Comparison of ENCODE assay signal across 8 cellular contexts in the genomic region with DNA sequence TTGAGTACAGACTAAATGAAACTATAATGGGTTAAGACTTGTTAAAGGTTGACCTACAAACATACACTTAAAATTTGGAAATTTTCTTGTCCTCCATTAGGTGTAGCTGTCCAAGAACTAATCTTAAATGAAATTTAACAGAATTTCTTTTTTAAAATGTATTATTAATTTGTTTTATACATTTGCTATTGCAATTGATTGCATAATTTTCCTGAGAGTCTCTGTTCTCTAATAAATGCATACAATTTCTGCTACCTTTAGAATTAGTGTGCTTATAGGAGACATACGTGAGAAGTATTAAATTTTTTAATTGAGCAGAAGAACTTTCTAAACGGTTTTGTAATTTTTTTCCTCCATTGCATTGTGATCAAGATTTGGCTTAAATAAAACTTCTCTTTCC. TPM values are rescaled to one million over a fixed set of nuclear protein-coding genes. Genes with fewer than 3 reads are reported as not detected.
DNase-seq lines count a peak whose midpoint lies in the region; ATAC-seq and TF ChIP-seq lines count a peak whose summit lies in the region.

No MANE protein-coding gene starts in this region.

- H3K27me3 Mint-ChIP-seq in activated CD8-positive, alpha-beta memory T cell treated with anti-CD3 and anti-CD28 coated beads, Interleukin-2, amount 10 ng/mL, durations not matched to agents 7 days and 5 days = peaks cover 3% of the 10 kb centered on the region
- no peaks in the 10 kb centered on the region for H3K27me3 Mint-ChIP-seq in WTC11 (ENCODE audit: low read depth)
- no peaks in the 10 kb centered on the region for H3K27me3 Mint-ChIP-seq in stimulated activated memory B cell treated with anti-CD40 and anti-IgM and Interleukin-4, amounts not matched to agents 10 μg/mL and 1 μg/mL and 100 μg/mL, for 72 hours

- no peak overlapping the region for H2AFZ ChIP-seq in hepatocyte

- no peak for DNase-seq in activated CD8-positive, alpha-beta memory T cell treated with anti-CD3 and anti-CD28 coated beads, Interleukin-2, amount 10 ng/mL, durations not matched to agents 7 days and 5 days
- DNase-seq in activated CD8-positive, alpha-beta memory T cell treated with anti-CD3 and anti-CD28 coated beads, Interleukin-2, amount 50 U/mL, for 48 hours = no peak
- DNase-seq in WTC11 (ENCODE audit: low spot score) (no peak), hepatocyte (ENCODE audit: low spot score) (no peak), NCI-H526 (lab: John Stamatoyannopoulos, UW) (no peak)
- no peak for DNase-seq in activated CD4-positive, alpha-beta T cell treated with anti-CD3 and anti-CD28 coated beads for 48 hours

- TF ChIP-seq CTCF in WTC11 (IDR thresholded peaks at IDR 0.05) = no peak
- TF ChIP-seq CTCF in hepatocyte (IDR thresholded peaks at IDR 0.05; ENCODE audit: poor library complexity) = no peak

- H3K4me3 ChIP-seq in hepatocyte = peak overlapping the region; percentile 87

- 70% methylated on average over 2 of the region's 2 CpGs for WGBS in hepatocyte (ENCODE audit: low lambda C conversion rate, missing lambda C conversion rate)

- no peaks in the 10 kb centered on the region for H3K27me3 ChIP-seq in hepatocyte

- no peaks in the 10 kb centered on the region for H3K9me3 Mint-ChIP-seq in activated CD8-positive, alpha-beta memory T cell treated with anti-CD3 and anti-CD28 coated beads, Interleukin-2, amount 10 ng/mL, durations not matched to agents 7 days and 5 days (ENCODE audit: low read depth)
- no peaks in the 10 kb centered on the region for H3K9me3 Mint-ChIP-seq in WTC11
- H3K9me3 Mint-ChIP-seq in stimulated activated memory B cell treated with anti-CD40 and anti-IgM and Interleukin-4, amounts not matched to agents 10 μg/mL and 1 μg/mL and 100 μg/mL, for 72 hours = no peaks in the 10 kb centered on the region

- peak overlapping the region; percentile 84 for H3K4me3 Mint-ChIP-seq in activated CD8-positive, alpha-beta memory T cell treated with anti-CD3 and anti-CD28 coated beads, Interleukin-2, amount 10 ng/mL, durations not matched to agents 7 days and 5 days
- H3K4me3 Mint-ChIP-seq in WTC11 = peak overlapping the region; percentile 99
- peak overlapping the region; percentile 86 for H3K4me3 Mint-ChIP-seq in stimulated activated memory B cell treated with anti-CD40 and anti-IgM and Interleukin-4, amounts not matched to agents 10 μg/mL and 1 μg/mL and 100 μg/mL, for 72 hours

- H3K4me1 ChIP-seq in hepatocyte (ENCODE audit: insufficient read depth) = peaks cover 5% of the 10 kb centered on the region

- no peaks in the 10 kb centered on the region for H3K9me2 ChIP-seq in hepatocyte (replicated peaks; ENCODE audit: insufficient read depth)

- ATAC-seq in activated CD8-positive, alpha-beta memory T cell treated with anti-CD3 and anti-CD28 coated beads, Interleukin-2, amount 10 ng/mL, durations not matched to agents 7 days and 5 days = no peak
- ATAC-seq in WTC11 (no peak), HG03565 (IDR thresholded peaks at IDR 0.05; ENCODE audit: unreplicated experiment) (no peak)
- ATAC-seq in stimulated activated memory B cell treated with anti-CD40 and anti-IgM and Interleukin-4, amounts not matched to agents 10 μg/mL and 1 μg/mL and 100 μg/mL, for 72 hours = no peak

- no peaks in the 10 kb centered on the region for H3K36me3 ChIP-seq in hepatocyte (replicated peaks; ENCODE audit: insufficient read depth, low read depth)

- no peaks in the 10 kb centered on the region for H3K9me3 ChIP-seq in hepatocyte (ENCODE audit: low read depth)

- H3K4me1 Mint-ChIP-seq in activated CD8-positive, alpha-beta memory T cell treated with anti-CD3 and anti-CD28 coated beads, Interleukin-2, amount 10 ng/mL, durations not matched to agents 7 days and 5 days = peaks cover 21% of the 10 kb centered on the region
- H3K4me1 Mint-ChIP-seq in WTC11 = peaks cover 12% of the 10 kb centered on the region
- peaks cover 33% of the 10 kb centered on the region for H3K4me1 Mint-ChIP-seq in stimulated activated memory B cell treated with anti-CD40 and anti-IgM and Interleukin-4, amounts not matched to agents 10 μg/mL and 1 μg/mL and 100 μg/mL, for 72 hours

- H3K27ac ChIP-seq in hepatocyte = no peak overlapping the region

- H3K4me2 ChIP-seq in hepatocyte = peak overlapping the region; percentile 80

- peaks cover 61% of the 10 kb centered on the region for H3K79me2 ChIP-seq in hepatocyte

- H4K20me1 ChIP-seq in hepatocyte (ENCODE audit: insufficient read depth, poor library complexity, severe bottlenecking) = no peaks in the 10 kb centered on the region

- CTCF ChIA-PET in activated CD8-positive, alpha-beta memory T cell treated with anti-CD3 and anti-CD28 coated beads, Interleukin-2, amount 10 ng/mL, durations not matched to agents 7 days and 5 days (lab: Charles Lee) = interaction anchor here (1.3 kb wide), 1 partner anchor 253 kb away, joined by 3 read pairs; no protein-coding TSS in a partner anchor
- CTCF ChIA-PET in WTC11 (lab: Charles Lee) = interaction anchor here (1.0 kb wide), 1 partner anchor 541 kb away, joined by 4 read pairs; no protein-coding TSS in a partner anchor

- POLR2A ChIA-PET in WTC11 (lab: Charles Lee) = interaction anchor here (0.6 kb wide), 1 partner anchor 417 kb away, joined by 7 read pairs; no protein-coding TSS in a partner anchor

- peak overlapping the region; percentile 82 for H3K27ac Mint-ChIP-seq in activated CD8-positive, alpha-beta memory T cell treated with anti-CD3 and anti-CD28 coated beads, Interleukin-2, amount 10 ng/mL, durations not matched to agents 7 days and 5 days
- H3K27ac Mint-ChIP-seq in WTC11 = 0 out of 2 replicates have a peak overlapping the region, but pooled peaks have one; percentile 46
- H3K27ac Mint-ChIP-seq in stimulated activated memory B cell treated with anti-CD40 and anti-IgM and Interleukin-4, amounts not matched to agents 10 μg/mL and 1 μg/mL and 100 μg/mL, for 72 hours = peak overlapping the region; percentile 85

- peaks cover 14% of the 10 kb centered on the region for H3K36me3 Mint-ChIP-seq in activated CD8-positive, alpha-beta memory T cell treated with anti-CD3 and anti-CD28 coated beads, Interleukin-2, amount 10 ng/mL, durations not matched to agents 7 days and 5 days
- peaks cover 16% of the 10 kb centered on the region for H3K36me3 Mint-ChIP-seq in WTC11
- H3K36me3 Mint-ChIP-seq in stimulated activated memory B cell treated with anti-CD40 and anti-IgM and Interleukin-4, amounts not matched to agents 10 μg/mL and 1 μg/mL and 100 μg/mL, for 72 hours = peaks cover 17% of the 10 kb centered on the region

TF ChIP-seq in WTC11, 78 proteins besides CTCF, POLR2A, EP300 and RAD21 (continues in another document):
- no peak for TF ChIP-seq JUN (CRISPR knock-in tag; IDR thresholded peaks at IDR 0.05)
- TF ChIP-seq, protein P1, sequence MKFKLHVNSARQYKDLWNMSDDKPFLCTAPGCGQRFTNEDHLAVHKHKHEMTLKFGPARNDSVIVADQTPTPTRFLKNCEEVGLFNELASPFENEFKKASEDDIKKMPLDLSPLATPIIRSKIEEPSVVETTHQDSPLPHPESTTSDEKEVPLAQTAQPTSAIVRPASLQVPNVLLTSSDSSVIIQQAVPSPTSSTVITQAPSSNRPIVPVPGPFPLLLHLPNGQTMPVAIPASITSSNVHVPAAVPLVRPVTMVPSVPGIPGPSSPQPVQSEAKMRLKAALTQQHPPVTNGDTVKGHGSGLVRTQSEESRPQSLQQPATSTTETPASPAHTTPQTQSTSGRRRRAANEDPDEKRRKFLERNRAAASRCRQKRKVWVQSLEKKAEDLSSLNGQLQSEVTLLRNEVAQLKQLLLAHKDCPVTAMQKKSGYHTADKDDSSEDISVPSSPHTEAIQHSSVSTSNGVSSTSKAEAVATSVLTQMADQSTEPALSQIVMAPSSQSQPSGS (CRISPR knock-in tag; IDR thresholded peaks at IDR 0.05; ENCODE audit: borderline replicate concordance, low read depth) = no peak
- no peak for TF ChIP-seq ZNF416 (CRISPR knock-in tag; IDR thresholded peaks at IDR 0.05)
- TF ChIP-seq IRF2 (CRISPR knock-in tag; IDR thresholded peaks at IDR 0.05; ENCODE audit: borderline replicate concordance, low read depth) = no peak
- TF ChIP-seq, protein P2, sequence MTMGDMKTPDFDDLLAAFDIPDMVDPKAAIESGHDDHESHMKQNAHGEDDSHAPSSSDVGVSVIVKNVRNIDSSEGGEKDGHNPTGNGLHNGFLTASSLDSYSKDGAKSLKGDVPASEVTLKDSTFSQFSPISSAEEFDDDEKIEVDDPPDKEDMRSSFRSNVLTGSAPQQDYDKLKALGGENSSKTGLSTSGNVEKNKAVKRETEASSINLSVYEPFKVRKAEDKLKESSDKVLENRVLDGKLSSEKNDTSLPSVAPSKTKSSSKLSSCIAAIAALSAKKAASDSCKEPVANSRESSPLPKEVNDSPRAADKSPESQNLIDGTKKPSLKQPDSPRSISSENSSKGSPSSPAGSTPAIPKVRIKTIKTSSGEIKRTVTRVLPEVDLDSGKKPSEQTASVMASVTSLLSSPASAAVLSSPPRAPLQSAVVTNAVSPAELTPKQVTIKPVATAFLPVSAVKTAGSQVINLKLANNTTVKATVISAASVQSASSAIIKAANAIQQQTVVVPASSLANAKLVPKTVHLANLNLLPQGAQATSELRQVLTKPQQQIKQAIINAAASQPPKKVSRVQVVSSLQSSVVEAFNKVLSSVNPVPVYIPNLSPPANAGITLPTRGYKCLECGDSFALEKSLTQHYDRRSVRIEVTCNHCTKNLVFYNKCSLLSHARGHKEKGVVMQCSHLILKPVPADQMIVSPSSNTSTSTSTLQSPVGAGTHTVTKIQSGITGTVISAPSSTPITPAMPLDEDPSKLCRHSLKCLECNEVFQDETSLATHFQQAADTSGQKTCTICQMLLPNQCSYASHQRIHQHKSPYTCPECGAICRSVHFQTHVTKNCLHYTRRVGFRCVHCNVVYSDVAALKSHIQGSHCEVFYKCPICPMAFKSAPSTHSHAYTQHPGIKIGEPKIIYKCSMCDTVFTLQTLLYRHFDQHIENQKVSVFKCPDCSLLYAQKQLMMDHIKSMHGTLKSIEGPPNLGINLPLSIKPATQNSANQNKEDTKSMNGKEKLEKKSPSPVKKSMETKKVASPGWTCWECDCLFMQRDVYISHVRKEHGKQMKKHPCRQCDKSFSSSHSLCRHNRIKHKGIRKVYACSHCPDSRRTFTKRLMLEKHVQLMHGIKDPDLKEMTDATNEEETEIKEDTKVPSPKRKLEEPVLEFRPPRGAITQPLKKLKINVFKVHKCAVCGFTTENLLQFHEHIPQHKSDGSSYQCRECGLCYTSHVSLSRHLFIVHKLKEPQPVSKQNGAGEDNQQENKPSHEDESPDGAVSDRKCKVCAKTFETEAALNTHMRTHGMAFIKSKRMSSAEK (CRISPR knock-in tag; IDR thresholded peaks at IDR 0.05; ENCODE audit: borderline replicate concordance) = no peak
- TF ChIP-seq NFYB (CRISPR knock-in tag; conservative IDR thresholded peaks at IDR 0.05; ENCODE audit: low read depth) = no peak

RNA-seq across cellular contexts. Expression of a gene that starts 1.5 kb away (rescaled TPM):
- total RNA-seq in activated CD8-positive, alpha-beta memory T cell treated with anti-CD3 and anti-CD28 coated beads, Interleukin-2, amount 10 ng/mL, durations not matched to agents 7 days and 5 days = 10 to 100 TPM in 1 of 2 experiments, 1 to 10 TPM in 1; 9.7 to 10.2 TPM
- total RNA-seq in WTC11 (2021) (31.7 to 34.1 TPM (median 32.9 TPM) in 3 replicates), hepatocyte (62.4 and 78.4 TPM in 2 replicates)
- 17.2 and 19.0 TPM in 2 replicates for polyA plus RNA-seq in hepatocyte
